In the genomic region with DNA sequence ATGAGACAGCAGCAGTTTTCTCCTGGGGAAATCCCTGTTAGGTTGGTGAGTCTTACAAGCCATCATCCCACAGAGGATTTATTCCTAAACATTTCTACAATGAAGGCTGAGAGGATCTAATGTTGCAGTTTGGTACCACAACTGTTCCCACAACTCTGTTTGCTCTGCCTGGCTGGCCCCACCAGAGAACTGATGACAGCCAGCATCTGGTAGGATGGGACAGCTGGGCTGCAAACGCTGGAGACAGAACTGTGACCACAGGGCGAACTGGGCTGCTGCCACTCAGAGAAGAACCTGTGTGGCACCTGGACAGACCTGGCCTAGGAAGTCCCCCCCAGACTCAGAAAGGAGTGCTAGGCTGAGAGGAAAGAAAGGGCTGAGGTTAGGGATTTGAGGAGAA, we compare ENCODE assay signal across 8 cellular contexts.
"Had no signal": no experiment of that assay in that cellular context is flagged by ENCODE, and none has a peak within 500 bp of the region (broad histone marks: within the 10 kb centered on the region; RNA-seq: fewer than 3 reads in every experiment).

No MANE protein-coding gene starts in this region.

- H3K4me3 Mint-ChIP-seq: HFFc6, IgD-negative memory B cell had no signal

- H3K36me3 ChIP-seq: HAP-1 had no signal

- H3K4me1 ChIP-seq: HAP-1 had no signal

- H3K27me3 Mint-ChIP-seq: IgD-negative memory B cell had no signal

- H3K27ac Mint-ChIP-seq: HFFc6, IgD-negative memory B cell had no signal

- H3K4me3 ChIP-seq: GM23248, HAP-1 had no signal

- H3K4me1 Mint-ChIP-seq: IgD-negative memory B cell had no signal

- DNase-seq: GM23248, GOT3, H7, HFFc6, KBM-7 had no signal

- H3K9me3 ChIP-seq: HAP-1 had no signal

- H3K27ac ChIP-seq: GM23248, HL-60 had no signal
